In genomic region chr9:99176527-99177013, GRCh38 we compare ENCODE assay signal across 1 cellular context.
TF ChIP-seq lines count a peak whose summit lies in the region.

No MANE protein-coding gene starts in this region.

TF ChIP-seq in GM23338, 12 proteins besides CTCF, POLR2A, EP300 and RAD21:
- TF ChIP-seq ZNF114 (CRISPR knock-in tag; IDR thresholded peaks at IDR 0.05): no peak
- TF ChIP-seq, protein P1, sequence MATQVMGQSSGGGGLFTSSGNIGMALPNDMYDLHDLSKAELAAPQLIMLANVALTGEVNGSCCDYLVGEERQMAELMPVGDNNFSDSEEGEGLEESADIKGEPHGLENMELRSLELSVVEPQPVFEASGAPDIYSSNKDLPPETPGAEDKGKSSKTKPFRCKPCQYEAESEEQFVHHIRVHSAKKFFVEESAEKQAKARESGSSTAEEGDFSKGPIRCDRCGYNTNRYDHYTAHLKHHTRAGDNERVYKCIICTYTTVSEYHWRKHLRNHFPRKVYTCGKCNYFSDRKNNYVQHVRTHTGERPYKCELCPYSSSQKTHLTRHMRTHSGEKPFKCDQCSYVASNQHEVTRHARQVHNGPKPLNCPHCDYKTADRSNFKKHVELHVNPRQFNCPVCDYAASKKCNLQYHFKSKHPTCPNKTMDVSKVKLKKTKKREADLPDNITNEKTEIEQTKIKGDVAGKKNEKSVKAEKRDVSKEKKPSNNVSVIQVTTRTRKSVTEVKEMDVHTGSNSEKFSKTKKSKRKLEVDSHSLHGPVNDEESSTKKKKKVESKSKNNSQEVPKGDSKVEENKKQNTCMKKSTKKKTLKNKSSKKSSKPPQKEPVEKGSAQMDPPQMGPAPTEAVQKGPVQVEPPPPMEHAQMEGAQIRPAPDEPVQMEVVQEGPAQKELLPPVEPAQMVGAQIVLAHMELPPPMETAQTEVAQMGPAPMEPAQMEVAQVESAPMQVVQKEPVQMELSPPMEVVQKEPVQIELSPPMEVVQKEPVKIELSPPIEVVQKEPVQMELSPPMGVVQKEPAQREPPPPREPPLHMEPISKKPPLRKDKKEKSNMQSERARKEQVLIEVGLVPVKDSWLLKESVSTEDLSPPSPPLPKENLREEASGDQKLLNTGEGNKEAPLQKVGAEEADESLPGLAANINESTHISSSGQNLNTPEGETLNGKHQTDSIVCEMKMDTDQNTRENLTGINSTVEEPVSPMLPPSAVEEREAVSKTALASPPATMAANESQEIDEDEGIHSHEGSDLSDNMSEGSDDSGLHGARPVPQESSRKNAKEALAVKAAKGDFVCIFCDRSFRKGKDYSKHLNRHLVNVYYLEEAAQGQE (IDR thresholded peaks at IDR 0.05; ENCODE audit: unreplicated experiment): no peak
- TF ChIP-seq CREB1 (CRISPR knock-in tag; IDR thresholded peaks at IDR 0.05; ENCODE audit: low read depth): no peak
- no peak for TF ChIP-seq ZNF331 (CRISPR knock-in tag; IDR thresholded peaks at IDR 0.05; ENCODE audit: low read depth)
- TF ChIP-seq NANOG (IDR thresholded peaks at IDR 0.05; ENCODE audit: borderline replicate concordance): no peak
- no peak for TF ChIP-seq ZNF462 (CRISPR knock-in tag; IDR thresholded peaks at IDR 0.05)
- TF ChIP-seq JUNB (IDR thresholded peaks at IDR 0.05; ENCODE audit: unreplicated experiment): no peak
- no peak for TF ChIP-seq STAT1 (IDR thresholded peaks at IDR 0.05; ENCODE audit: unreplicated experiment)
- TF ChIP-seq POLR2AphosphoS5 (IDR thresholded peaks at IDR 0.05; ENCODE audit: low read depth): no peak
- TF ChIP-seq EZH2 (IDR thresholded peaks at IDR 0.05; ENCODE audit: low read depth, unreplicated experiment): no peak
- no peak for TF ChIP-seq EZH2phosphoT487 (IDR thresholded peaks at IDR 0.05; ENCODE audit: unreplicated experiment)
- TF ChIP-seq, protein P2, sequence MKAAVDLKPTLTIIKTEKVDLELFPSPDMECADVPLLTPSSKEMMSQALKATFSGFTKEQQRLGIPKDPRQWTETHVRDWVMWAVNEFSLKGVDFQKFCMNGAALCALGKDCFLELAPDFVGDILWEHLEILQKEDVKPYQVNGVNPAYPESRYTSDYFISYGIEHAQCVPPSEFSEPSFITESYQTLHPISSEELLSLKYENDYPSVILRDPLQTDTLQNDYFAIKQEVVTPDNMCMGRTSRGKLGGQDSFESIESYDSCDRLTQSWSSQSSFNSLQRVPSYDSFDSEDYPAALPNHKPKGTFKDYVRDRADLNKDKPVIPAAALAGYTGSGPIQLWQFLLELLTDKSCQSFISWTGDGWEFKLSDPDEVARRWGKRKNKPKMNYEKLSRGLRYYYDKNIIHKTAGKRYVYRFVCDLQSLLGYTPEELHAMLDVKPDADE (IDR thresholded peaks at IDR 0.05): no peak
TF ChIP-seq in GM23338: peak in this region for 0.
